ENCODE assay signal across 1 cellular context in genomic region chr5:134566741-134567221, GRCh38.
TF ChIP-seq lines count a peak whose summit lies in the region.

No MANE protein-coding gene starts in this region.

TF ChIP-seq in H1, 55 proteins besides CTCF, POLR2A, EP300 and RAD21 (continued from another document):
- TF ChIP-seq NANOG (IDR thresholded peaks at IDR 0.05; ENCODE audit: insufficient read depth, low read depth, low read length, poor library complexity, severe bottlenecking) (no peak), TAF1 (IDR thresholded peaks at IDR 0.05; ENCODE audit: low read depth, low read length) (no peak), BACH1 (IDR thresholded peaks at IDR 0.05; ENCODE audit: low read length) (no peak), FOSL1 (IDR thresholded peaks at IDR 0.05; ENCODE audit: insufficient read depth, low read depth, low read length) (no peak)
